8 cellular contexts compared by ENCODE assay signal in genomic region chr9:36487482-36488321, GRCh38.
DNase-seq lines count a peak whose midpoint lies in the region; ATAC-seq and TF ChIP-seq lines count a peak whose summit lies in the region.

No MANE protein-coding gene starts in this region.

- peak overlapping the region; percentile 93 for H2AFZ ChIP-seq in fibroblast of lung (ENCODE audit: low read length)

- no peaks in the 10 kb centered on the region for H3K9me3 Mint-ChIP-seq in natural killer cell

- H3K27ac ChIP-seq in DOHH2 (ENCODE audit: low read depth, low read length) (peak overlapping the region; percentile 82), KOPT-K1 (ENCODE audit: low read depth, low read length, poor library complexity, severe bottlenecking) (peak overlapping the region; percentile 90), fibroblast of lung (ENCODE audit: insufficient read depth, low read length) (peak overlapping the region; percentile 92)

- no peaks in the 10 kb centered on the region for H3K27me3 Mint-ChIP-seq in natural killer cell (ENCODE audit: low read depth in 2 of 2)

- peak overlapping the region; percentile 92 to 95 for H3K27ac Mint-ChIP-seq in natural killer cell

- intact Hi-C loops in natural killer cell (cut with micrococcal nuclease): loop anchor here (2.0 to 5.0 kb wide), 3 partner anchors 17 to 80 kb away; no protein-coding TSS in a partner anchor

- peaks cover 10% of the 10 kb centered on the region for H3K36me3 ChIP-seq in DOHH2 (ENCODE audit: control insufficient read depth, low read length)
- peaks cover 6% of the 10 kb centered on the region; the same call in 1 of the 2 replicates for H3K36me3 ChIP-seq in KOPT-K1 (ENCODE audit: insufficient read depth, low read length)
- H3K36me3 ChIP-seq in fibroblast of lung (ENCODE audit: control insufficient read depth, insufficient read depth, low read length): peaks cover 2% of the 10 kb centered on the region

- TF ChIP-seq CTCF in DOHH2 (IDR thresholded peaks at IDR 0.05; ENCODE audit: low read depth, low read length, poor library complexity, severe bottlenecking) (no peak), fibroblast of lung (conservative IDR thresholded peaks at IDR 0.05 in 1 of 2, IDR thresholded peaks at IDR 0.05 in 1 of 2; ENCODE audit: low read depth in 1 of 2, low read length in 2 of 2) (no peak), natural killer cell (IDR thresholded peaks at IDR 0.05) (no peak)

- H3K9ac ChIP-seq in fibroblast of lung (ENCODE audit: insufficient read depth, low read length): peak overlapping the region; percentile 74

- peak overlapping the region; percentile 96 for H3K4me3 Mint-ChIP-seq in natural killer cell

- no peaks in the 10 kb centered on the region for H3K27me3 ChIP-seq in DOHH2 (ENCODE audit: control insufficient read depth, low read length)
- no peaks in the 10 kb centered on the region for H3K27me3 ChIP-seq in fibroblast of lung (ENCODE audit: control insufficient read depth, insufficient read depth, low read length)

- no peaks in the 10 kb centered on the region for H3K36me3 Mint-ChIP-seq in natural killer cell

- H3K79me2 ChIP-seq in DOHH2 (ENCODE audit: control insufficient read depth, low read length) (peaks cover 44% of the 10 kb centered on the region), fibroblast of lung (ENCODE audit: control insufficient read depth, insufficient read depth, low read length) (peaks cover 23% of the 10 kb centered on the region)

- peaks cover 24% of the 10 kb centered on the region for H3K4me1 ChIP-seq in DOHH2 (ENCODE audit: control insufficient read depth, low read length)
- H3K4me1 ChIP-seq in fibroblast of lung (ENCODE audit: control insufficient read depth, extremely low read depth, insufficient read depth, low read length): peaks cover 6% of the 10 kb centered on the region

- H3F3A ChIP-seq in DOHH2 (ENCODE audit: control insufficient read depth, insufficient read depth): no peaks in the 10 kb centered on the region

- H4K20me1 ChIP-seq in DOHH2 (ENCODE audit: control insufficient read depth, insufficient read depth, low read depth, low read length) (peaks cover 16% of the 10 kb centered on the region), fibroblast of lung (ENCODE audit: control insufficient read depth, extremely low read depth, insufficient read depth, low read length) (no peaks in the 10 kb centered on the region)

- H3K4me3 ChIP-seq in DOHH2 (ENCODE audit: low read length) (peak overlapping the region; percentile 79), fibroblast of lung (replicated peaks in 1 of 4; ENCODE audit: control extremely low read depth in 1 of 4, insufficient read depth in 1 of 4, low read depth in 3 of 4, low read length in 4 of 4) (peak overlapping the region; percentile 50 to 76 (median 64))

- peaks cover 36 to 54% of the 10 kb centered on the region in 2 donors for H3K4me1 Mint-ChIP-seq in natural killer cell

- H3K9me3 ChIP-seq in DOHH2 (ENCODE audit: control insufficient read depth, insufficient read depth, low read length) (no peaks in the 10 kb centered on the region), KOPT-K1 (ENCODE audit: insufficient read depth, low read length, poor library complexity, severe bottlenecking) (no peaks in the 10 kb centered on the region), fibroblast of lung (ENCODE audit: control insufficient read depth, insufficient read depth, low read depth, low read length) (no peaks in the 10 kb centered on the region)

- H3K4me2 ChIP-seq in DOHH2 (ENCODE audit: low read length) (peak overlapping the region; percentile 96), fibroblast of lung (ENCODE audit: extremely low read depth, insufficient read depth, low read length) (peak overlapping the region; percentile 96)

- peak; percentile 82 for ATAC-seq in GM21825 (IDR thresholded peaks at IDR 0.05; ENCODE audit: unreplicated experiment)
- ATAC-seq in natural killer cell: peak; percentile 81 to 94 (median 85)

- no peaks in the 10 kb centered on the region for H3K9me2 ChIP-seq in DOHH2 (replicated peaks; ENCODE audit: control insufficient read depth, low read length)

- DNase-seq in RKO (ENCODE audit: low spot score): peak; percentile 93
- DNase-seq in activated T-helper 1 cell treated with anti-CD3 and anti-CD28 coated beads, Interleukin-2, amount 50 U/mL, for 16 hours (ENCODE audit: low read depth in 1 of 2, low spot score in 1 of 2): peak; percentile 75 to 89
- DNase-seq in fibroblast of lung (ENCODE audit: low read depth in 2 of 2): peak; percentile 91 to 92
- peak; percentile 83 for DNase-seq in natural killer cell
- peak; percentile 83 to 90 (median 89) for DNase-seq in stimulated activated naive CD4-positive, alpha-beta T cell (lab: John Stamatoyannopoulos, UW)

Comparison
In these comparisons a context has a peak if more than half of its experiments do, and no peak if none do; other contexts are left out.
1. Peak in every context shown above with its lines: DNase-seq, ATAC-seq, H3K4me3 ChIP-seq and H3K27ac ChIP-seq.